Comparison of ENCODE assay signal across 32 cellular contexts in the genomic region with DNA sequence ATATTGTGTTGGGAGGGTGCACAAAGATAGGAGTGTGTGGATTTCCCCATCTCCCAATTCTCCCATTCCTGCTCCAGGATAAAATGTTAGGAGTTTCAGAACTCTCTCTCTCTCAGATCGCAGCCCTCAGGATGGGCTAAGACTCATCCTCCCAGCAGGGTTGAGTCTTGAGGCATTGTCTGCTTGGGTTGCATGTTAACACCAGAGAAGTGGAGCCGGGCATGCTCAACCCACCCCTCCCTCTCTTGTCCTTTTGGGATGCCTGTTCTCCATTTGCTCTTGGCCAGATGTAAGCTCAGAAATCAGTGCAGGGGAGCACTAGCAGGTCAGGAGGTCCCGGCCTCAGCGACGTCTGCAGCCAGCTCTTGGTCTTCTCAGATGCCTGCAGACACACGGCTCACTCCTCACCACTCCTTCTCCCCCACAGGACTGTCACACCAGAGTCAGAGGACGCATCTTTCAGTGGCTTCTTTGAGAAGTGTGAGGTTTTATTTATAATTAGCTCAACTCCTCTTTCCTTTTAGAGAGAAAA.
"Had no signal": no experiment of that assay in that cellular context is flagged by ENCODE, and none has a peak within 500 bp of the region (broad histone marks: within the 10 kb centered on the region; RNA-seq: fewer than 3 reads in every experiment).

No MANE protein-coding gene starts in this region.

- H3K9ac ChIP-seq: parathyroid adenoma had no signal

- DNase-seq: activated CD4-positive, alpha-beta memory T cell treated with anti-CD3 and anti-CD28 coated beads, Interleukin-2, amount 10 ng/mL, durations not matched to agents 7 days and 5 days; activated CD4-positive, alpha-beta T cell treated with anti-CD3 and anti-CD28 coated beads, Interleukin-2, amount 10 ng/mL, durations not matched to agents 24 days and 14 days; activated CD4-positive, CD25-positive, alpha-beta regulatory T cell treated with anti-CD3 and anti-CD28 coated beads, Interleukin-2, amount 50 U/mL, for 72 hours; activated CD8-positive, alpha-beta memory T cell treated with anti-CD3 and anti-CD28 coated beads, Interleukin-2, amount 50 U/mL, for 48 hours; activated naive CD4-positive, alpha-beta T cell; activated T-cell treated with anti-CD3 and anti-CD28 coated beads, Interleukin-2, amount 50 U/mL, for 4 hours; effector CD8-positive, alpha-beta T cell; hippocampal formation; naive B cell; nephron progenitor cell; nucleus accumbens; stimulated activated CD4-positive, alpha-beta T cell treated with anti-CD3 and anti-CD28 coated beads, Interleukin-1b, Interleukin-23, amount 100 ng/mL, for 48 hours; stimulated activated CD4-positive, alpha-beta T cell treated with anti-CD3 and anti-CD28 coated beads, Interleukin-4, amount 100 ng/mL, for 4 hours; stimulated activated CD8-positive, alpha-beta memory T cell treated with anti-CD3 and anti-CD28 coated beads, Interleukin-4, amount 100 ng/mL, for 48 hours; stimulated activated naive CD8-positive, alpha-beta T cell treated with anti-CD3 and anti-CD28 coated beads, Interleukin-15, amount 100 ng/mL, for 72 hours; substantia nigra; SW 1271; T1000; upper lobe of right lung; WERI-Rb-1 had no signal

- ATAC-seq: activated naive CD4-positive, alpha-beta T cell treated with anti-CD3 and anti-CD28 coated beads, Interleukin-2, amount 50 U/mL, for 72 hours; activated T-cell treated with anti-CD3 and anti-CD28 coated beads, Interleukin-2, amount 50 U/mL, for 4 hours; activated T-helper 17 cell treated with anti-CD3 and anti-CD28 coated beads, Interleukin-2, amount 50 U/mL, for 72 hours; gastroesophageal sphincter; stimulated activated memory B cell treated with anti-CD40 and anti-IgM and Interleukin-4, amounts not matched to agents 10 μg/mL and 1 μg/mL and 100 μg/mL, for 72 hours; stimulated activated naive CD8-positive, alpha-beta T cell treated with anti-CD3 and anti-CD28 coated beads, Interleukin-15, amount 100 ng/mL, for 72 hours; upper lobe of right lung had no signal

- H3K36me3 Mint-ChIP-seq: activated naive CD4-positive, alpha-beta T cell treated with anti-CD3 and anti-CD28 coated beads, Interleukin-2, amount 50 U/mL, for 72 hours; mesothelial cell of epicardium; stimulated activated memory B cell treated with anti-CD40 and anti-IgM and Interleukin-4, amounts not matched to agents 10 μg/mL and 1 μg/mL and 100 μg/mL, for 72 hours had no signal

- H3K4me1 Mint-ChIP-seq: activated CD4-positive, alpha-beta memory T cell treated with anti-CD3 and anti-CD28 coated beads, Interleukin-2, amount 10 ng/mL, durations not matched to agents 7 days and 5 days; activated CD4-positive, alpha-beta T cell treated with anti-CD3 and anti-CD28 coated beads, Interleukin-2, amount 10 ng/mL, durations not matched to agents 24 days and 14 days; activated T-helper 17 cell treated with anti-CD3 and anti-CD28 coated beads, Interleukin-2, amount 50 U/mL, for 72 hours; central memory CD8-positive, alpha-beta T cell; mesothelial cell of epicardium; naive B cell; stimulated activated memory B cell treated with anti-CD40 and anti-IgM and Interleukin-4, amounts not matched to agents 10 μg/mL and 1 μg/mL and 100 μg/mL, for 72 hours; stimulated activated naive CD8-positive, alpha-beta T cell treated with anti-CD3 and anti-CD28 coated beads, Interleukin-15, amount 100 ng/mL, for 72 hours had no signal

- H3K4me3 ChIP-seq: breast epithelium, gastroesophageal sphincter, right atrium auricular region, smooth muscle cell, tibial artery, upper lobe of right lung had no signal

- H3K9me3 ChIP-seq: tibial artery, upper lobe of right lung had no signal

- H3K27me3 ChIP-seq: right atrium auricular region, tibial artery, upper lobe of right lung had no signal

- H3K27me3 Mint-ChIP-seq: activated CD4-positive, alpha-beta T cell treated with anti-CD3 and anti-CD28 coated beads, Interleukin-2, amount 10 ng/mL, durations not matched to agents 24 days and 14 days; stimulated activated memory B cell treated with anti-CD40 and anti-IgM and Interleukin-4, amounts not matched to agents 10 μg/mL and 1 μg/mL and 100 μg/mL, for 72 hours had no signal

- H3K27ac Mint-ChIP-seq: activated CD4-positive, alpha-beta memory T cell treated with anti-CD3 and anti-CD28 coated beads, Interleukin-2, amount 10 ng/mL, durations not matched to agents 7 days and 5 days; activated CD4-positive, alpha-beta T cell treated with anti-CD3 and anti-CD28 coated beads, Interleukin-2, amount 10 ng/mL, durations not matched to agents 24 days and 14 days; activated naive CD4-positive, alpha-beta T cell treated with anti-CD3 and anti-CD28 coated beads, Interleukin-2, amount 50 U/mL, for 72 hours; activated T-helper 17 cell treated with anti-CD3 and anti-CD28 coated beads, Interleukin-2, amount 50 U/mL, for 72 hours; mesothelial cell of epicardium; naive B cell; nephron progenitor cell; stimulated activated memory B cell treated with anti-CD40 and anti-IgM and Interleukin-4, amounts not matched to agents 10 μg/mL and 1 μg/mL and 100 μg/mL, for 72 hours; stimulated activated naive CD8-positive, alpha-beta T cell treated with anti-CD3 and anti-CD28 coated beads, Interleukin-15, amount 100 ng/mL, for 72 hours; T-helper 1 cell treated with Interleukin-12 subunit alpha and Interleukin-12 subunit beta and Interleukin-4 antibody, amounts not matched to agents 30 μg/mL and 1 μg/mL, for 36 hours had no signal

- H3K4me3 Mint-ChIP-seq: activated CD4-positive, alpha-beta memory T cell treated with anti-CD3 and anti-CD28 coated beads, Interleukin-2, amount 10 ng/mL, durations not matched to agents 7 days and 5 days; activated CD4-positive, alpha-beta T cell treated with anti-CD3 and anti-CD28 coated beads, Interleukin-2, amount 10 ng/mL, durations not matched to agents 24 days and 14 days; activated T-cell treated with anti-CD3 and anti-CD28 coated beads, Interleukin-2, amount 50 U/mL, for 4 hours; activated T-helper 17 cell treated with anti-CD3 and anti-CD28 coated beads, Interleukin-2, amount 50 U/mL, for 72 hours; central memory CD8-positive, alpha-beta T cell; mesothelial cell of epicardium; naive B cell; nephron progenitor cell; stimulated activated memory B cell treated with anti-CD40 and anti-IgM and Interleukin-4, amounts not matched to agents 10 μg/mL and 1 μg/mL and 100 μg/mL, for 72 hours; stimulated activated naive CD8-positive, alpha-beta T cell treated with anti-CD3 and anti-CD28 coated beads, Interleukin-15, amount 100 ng/mL, for 72 hours; T-helper 1 cell treated with Interleukin-12 subunit alpha and Interleukin-12 subunit beta and Interleukin-4 antibody, amounts not matched to agents 30 μg/mL and 1 μg/mL, for 36 hours had no signal

- H3K27ac ChIP-seq: breast epithelium, gastroesophageal sphincter, parathyroid adenoma, right atrium auricular region, tibial artery, upper lobe of right lung, WERI-Rb-1 had no signal

- H3K36me3 ChIP-seq: breast epithelium, gastroesophageal sphincter, right atrium auricular region, tibial artery, upper lobe of right lung, WERI-Rb-1 had no signal

- H3K4me1 ChIP-seq: breast epithelium, gastroesophageal sphincter, parathyroid adenoma, right atrium auricular region, tibial artery, upper lobe of right lung had no signal
